ENCODE assay signal across 24 cellular contexts in genomic region chr22:30054067-30054763, GRCh38. TPM values are rescaled to one million over a fixed set of nuclear protein-coding genes. Genes with fewer than 3 reads are reported as not detected.
DNase-seq lines count a peak whose midpoint lies in the region; ATAC-seq and TF ChIP-seq lines count a peak whose summit lies in the region.
"Had no signal": no experiment of that assay in that cellular context is flagged by ENCODE, and none has a peak within 500 bp of the region (broad histone marks: within the 10 kb centered on the region; RNA-seq: fewer than 3 reads in every experiment).

No MANE protein-coding gene starts in this region.

- H3K4me3 ChIP-seq in cardiac muscle cell (no peak overlapping the region), right cardiac atrium (ENCODE audit: low read length) (no peak overlapping the region), Caco-2 (ENCODE audit: low read depth, low read length) (no peak overlapping the region)
- H3K4me3 ChIP-seq: BLaER1, GM12878, PC-9 had no signal

- no TSS peak for BruUV-seq in Caco-2 (replicated peaks; lab: Mats Ljungman, UMichigan)

- DNase-seq in cardiac muscle cell (ENCODE audit: low read depth in 1 of 2, low spot score in 1 of 2) (peak in 1 of 2 donors; percentile 47), right cardiac atrium (no peak), Caco-2 (no peak), retina (peak; percentile 39)
- DNase-seq: CD4-positive, CD25-positive, alpha-beta regulatory T cell; DMS53; HCEC 1CT; MM.1S; NCI-H2029; NCI-H446; NCI-H524 treated with DMSO at 0.1 percent for 48 hours; NCI-H774; PC-9; SHP77 had no signal

- CTCF ChIA-PET in Caco-2 (lab: Charles Lee): interaction anchor here (1.1 to 2.3 kb wide), 6 partner anchors 23 to 418 kb away, joined by 3 to 16 read pairs (median 4); no protein-coding TSS in a partner anchor

- H3K4me1 ChIP-seq in cardiac muscle cell (ENCODE audit: low read depth) (peaks cover 13% of the 10 kb centered on the region), right cardiac atrium (ENCODE audit: control insufficient read depth, insufficient read depth, low read length) (peaks cover 5% of the 10 kb centered on the region), Caco-2 (peaks cover 21% of the 10 kb centered on the region)

- H3K27ac ChIP-seq in cardiac muscle cell: peak overlapping the region; percentile 74
- no peak overlapping the region for H3K27ac ChIP-seq in right cardiac atrium (ENCODE audit: low read length)
- peak overlapping the region; percentile 83 for H3K27ac ChIP-seq in VCaP
- H3K27ac ChIP-seq: BLaER1, KMS-11, PC-9 had no signal

- POLR2A ChIA-PET in Caco-2 (lab: Charles Lee): interaction anchor here (1.2 kb wide), 1 partner anchor 23 kb away, joined by 5 read pairs; no protein-coding TSS in a partner anchor

- no peaks in the 10 kb centered on the region for H3K36me3 Mint-ChIP-seq in Caco-2 (ENCODE audit: insufficient read depth, unreplicated experiment)
- H3K36me3 Mint-ChIP-seq: CD4-positive, CD25-positive, alpha-beta regulatory T cell had no signal

- H3K27me3 Mint-ChIP-seq in Caco-2 (ENCODE audit: insufficient read depth, unreplicated experiment): no peaks in the 10 kb centered on the region

- H3K27me3 ChIP-seq in cardiac muscle cell (no peaks in the 10 kb centered on the region), right cardiac atrium (ENCODE audit: control insufficient read depth, insufficient read depth) (no peaks in the 10 kb centered on the region), Caco-2 (replicated peaks; ENCODE audit: control insufficient read depth, insufficient read depth, low read length) (no peaks in the 10 kb centered on the region)
- H3K27me3 ChIP-seq: BLaER1 had no signal

- TF ChIP-seq CTCF in cardiac muscle cell (IDR thresholded peaks at IDR 0.05; ENCODE audit: low read depth, low read length) (no peak), Caco-2 (IDR thresholded peaks at IDR 0.05; ENCODE audit: insufficient read depth in 1 of 2, low read depth in 1 of 2, low read length in 1 of 2, severe bottlenecking in 1 of 2, unreplicated experiment in 1 of 2) (no peak), VCaP (conservative IDR thresholded peaks at IDR 0.05) (no peak)

- H3K27ac Mint-ChIP-seq in Caco-2 (ENCODE audit: unreplicated experiment): peak overlapping the region; percentile 64
- H3K27ac Mint-ChIP-seq: CD4-positive, CD25-positive, alpha-beta regulatory T cell; IgD-negative memory B cell had no signal

- whole genome bisulfite sequencing in right cardiac atrium: 66% methylated on average over 10 of the region's 10 CpGs

- intact Hi-C loops in right cardiac atrium (cut with DNase I) (no loop called here), Caco-2 (cut with micrococcal nuclease; ENCODE audit: unreplicated experiment) (loop anchor here (1.0 to 2.0 kb wide), 3 partner anchors 8 to 35 kb away; no protein-coding TSS in a partner anchor)

- H3K4me3 Mint-ChIP-seq in Caco-2 (ENCODE audit: unreplicated experiment): peak overlapping the region; percentile 35
- H3K4me3 Mint-ChIP-seq: CD4-positive, CD25-positive, alpha-beta regulatory T cell; IgD-negative memory B cell had no signal

- H3K36me3 ChIP-seq in cardiac muscle cell (no peaks in the 10 kb centered on the region), Caco-2 (ENCODE audit: control insufficient read depth, insufficient read depth, low read length) (no peaks in the 10 kb centered on the region)

- peaks cover 28% of the 10 kb centered on the region for H3K4me1 Mint-ChIP-seq in Caco-2 (ENCODE audit: low read depth, unreplicated experiment)
- H3K4me1 Mint-ChIP-seq: IgD-negative memory B cell had no signal

- peaks cover 20% of the 10 kb centered on the region for H3K9me3 Mint-ChIP-seq in Caco-2 (ENCODE audit: unreplicated experiment)

- no peaks in the 10 kb centered on the region for H3K9me3 ChIP-seq in cardiac muscle cell (ENCODE audit: low read depth)
- no peaks in the 10 kb centered on the region for H3K9me3 ChIP-seq in right cardiac atrium (ENCODE audit: control insufficient read depth, low read length)
- H3K9me3 ChIP-seq in Caco-2: peaks cover 16% of the 10 kb centered on the region; the same call in 1 of the 2 replicates

- no peak for ATAC-seq in right cardiac atrium
- no peak for ATAC-seq in GM19455 (IDR thresholded peaks at IDR 0.05; ENCODE audit: unreplicated experiment)
- no peak for ATAC-seq in HG02798 (IDR thresholded peaks at IDR 0.05; ENCODE audit: poor library complexity, unreplicated experiment)
- ATAC-seq: GM12878 had no signal

RNA-seq across cellular contexts. Expression of gene HORMAD2, which starts 26.0 kb away (rescaled TPM):
- not detected in 2 replicates for total RNA-seq in cardiac muscle cell
- polyA plus RNA-seq in cardiac muscle cell: not detected in 2 replicates
- total RNA-seq in right cardiac atrium: not detected
- not detected for polyA plus RNA-seq in right cardiac atrium
- total RNA-seq in Caco-2 (2022): 2.4 and 3.1 TPM in 2 replicates
- total RNA-seq: A172; CD4-positive, CD25-positive, alpha-beta regulatory T cell; GM12878; H1; PC-9; RPMI7951 had no signal
- polyA plus RNA-seq: CD4-positive, CD25-positive, alpha-beta regulatory T cell; IgD-negative memory B cell had no signal
